11 cellular contexts compared by ENCODE assay signal in genomic region chr1:39470040-39470439, GRCh38. TPM values are rescaled to one million over a fixed set of nuclear protein-coding genes. Genes with fewer than 3 reads are reported as not detected.
"Had no signal": no experiment of that assay in that cellular context is flagged by ENCODE, and none has a peak within 500 bp of the region (broad histone marks: within the 10 kb centered on the region; RNA-seq: fewer than 3 reads in every experiment).

No MANE protein-coding gene starts in this region.

- ATAC-seq: HCT116, HepG2 had no signal

- H3K4me3 ChIP-seq: GM23248, HAP-1 had no signal

- H3K4me3 Mint-ChIP-seq: HFFc6, IgD-negative memory B cell had no signal

- DNase-seq: GM23248, GOT3, H7, HFFc6 had no signal

- H3K4me1 ChIP-seq: HAP-1 had no signal

- H3K27ac ChIP-seq: GM23248, HL-60 had no signal

- H3K9me3 Mint-ChIP-seq: HFFc6, IgD-negative memory B cell had no signal

- H3K27me3 Mint-ChIP-seq: IgD-negative memory B cell had no signal

- H3K9me3 ChIP-seq: HAP-1 had no signal

- H3K4me1 Mint-ChIP-seq: IgD-negative memory B cell had no signal

RNA-seq across cellular contexts. Expression of gene BMP8A, which starts 21.4 kb away (rescaled TPM):
- total RNA-seq: GM23248, H4, HepG2, HFFc6, HT1080 had no signal
